8 cellular contexts compared by ENCODE assay signal in the genomic region with DNA sequence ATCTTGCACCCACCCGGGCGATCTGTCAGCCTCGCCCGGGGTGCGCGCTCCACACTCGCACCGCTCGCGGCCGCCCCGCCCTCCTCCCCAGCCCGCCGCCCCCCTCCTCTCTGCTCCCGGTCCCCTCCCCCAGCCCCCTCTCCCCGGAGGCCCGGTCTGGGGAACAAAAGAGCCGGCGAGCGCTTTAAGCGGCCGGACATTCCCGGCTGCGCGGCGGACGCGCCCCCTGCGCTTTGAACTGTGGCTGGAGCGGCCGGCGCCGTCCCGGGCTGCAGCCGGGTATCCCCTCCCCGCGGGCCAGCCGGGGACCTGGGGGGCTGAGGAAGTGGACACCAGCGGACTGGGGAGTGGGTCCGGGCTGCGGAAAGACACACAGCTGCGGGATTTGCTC. TPM values are rescaled to one million over a fixed set of nuclear protein-coding genes. Genes with fewer than 3 reads are reported as not detected.
DNase-seq lines count a peak whose midpoint lies in the region; ATAC-seq lines count a peak whose summit lies in the region.

Gene IGDCC3, minus strand, starts transcription at position 27 of the 391 bp plus-strand sequence. CDS start 214 bp downstream, outside the sequence.

- H3K79me2 ChIP-seq in Karpas-422 (ENCODE audit: low read length): no peaks in the 10 kb centered on the region

- peak in 1 of 2 donors; percentile 24 for ATAC-seq in stimulated activated naive B cell treated with anti-CD40 and anti-IgM and Interleukin-4, amounts not matched to agents 10 μg/mL and 1 μg/mL and 100 μg/mL, for 72 hours (replicated peaks)
- no peak for ATAC-seq in HG03280 (IDR thresholded peaks at IDR 0.05; ENCODE audit: unreplicated experiment)

- DNase-seq in NCI-H1417 (lab: John Stamatoyannopoulos, UW): peak in 2 of 3 experiments; percentile 39 to 41
- DNase-seq in NCI-H1417 treated with DMSO at 0.1 percent for 48 hours (lab: John Stamatoyannopoulos, UW): no peak
- DNase-seq in adipocyte (ENCODE audit: low read depth): peak; percentile 72
- DNase-seq in iPS-NIHi11 (ENCODE audit: low spot score): peak; percentile 97
- DNase-seq in stimulated activated naive B cell treated with anti-CD40 and anti-IgM and Interleukin-4, amounts not matched to agents 10 μg/mL and 1 μg/mL and 100 μg/mL, for 72 hours: no peak
- DNase-seq in Karpas-422: no peak
- no peak for DNase-seq in NCI-H446 treated with DMSO at 0.1 percent for 48 hours (lab: John Stamatoyannopoulos, UW)

- H3K9ac ChIP-seq in adipocyte (ENCODE audit: low read length): no peak within 1 kb of the TSS
- no peak within 1 kb of the TSS for H3K9ac ChIP-seq in Karpas-422 (ENCODE audit: low read length)

- no peak within 1 kb of the TSS for H3K27ac Mint-ChIP-seq in stimulated activated naive B cell treated with anti-CD40 and anti-IgM and Interleukin-4, amounts not matched to agents 10 μg/mL and 1 μg/mL and 100 μg/mL, for 72 hours

- peaks cover 63 to 64% of the 10 kb centered on the region in 2 donors for H3K27me3 Mint-ChIP-seq in stimulated activated naive B cell treated with anti-CD40 and anti-IgM and Interleukin-4, amounts not matched to agents 10 μg/mL and 1 μg/mL and 100 μg/mL, for 72 hours

- H3K9me2 ChIP-seq in Karpas-422 (replicated peaks; ENCODE audit: insufficient read depth, low read length): no peaks in the 10 kb centered on the region

- H2AFZ ChIP-seq in Karpas-422 (ENCODE audit: low read length): no peak within 1 kb of the TSS

- H4K20me1 ChIP-seq in Karpas-422 (ENCODE audit: insufficient read depth, low read depth, low read length): no peaks in the 10 kb centered on the region

- H3K9me3 ChIP-seq in adipocyte (ENCODE audit: control insufficient read depth, low read length) (no peaks in the 10 kb centered on the region), Karpas-422 (ENCODE audit: low read length) (no peaks in the 10 kb centered on the region)

- no peaks in the 10 kb centered on the region for H3K36me3 Mint-ChIP-seq in stimulated activated naive B cell treated with anti-CD40 and anti-IgM and Interleukin-4, amounts not matched to agents 10 μg/mL and 1 μg/mL and 100 μg/mL, for 72 hours

- no peaks in the 10 kb centered on the region for H3K9me3 Mint-ChIP-seq in stimulated activated naive B cell treated with anti-CD40 and anti-IgM and Interleukin-4, amounts not matched to agents 10 μg/mL and 1 μg/mL and 100 μg/mL, for 72 hours

- no peak within 1 kb of the TSS for H3K27ac ChIP-seq in Karpas-422 (ENCODE audit: low read length)

- H3K27me3 ChIP-seq in adipocyte (replicated peaks; ENCODE audit: control insufficient read depth, insufficient read depth, low read length) (peaks cover 70% of the 10 kb centered on the region), Karpas-422 (ENCODE audit: low read length) (no peaks in the 10 kb centered on the region)

- H3K4me2 ChIP-seq in Karpas-422 (ENCODE audit: low read depth, low read length, poor library complexity, severe bottlenecking): no peak within 1 kb of the TSS

- peak within 1 kb of the TSS; percentile 73 for H3K4me3 ChIP-seq in adipocyte (ENCODE audit: low read length)
- H3K4me3 ChIP-seq in Karpas-422 (ENCODE audit: low read length): no peak within 1 kb of the TSS

- peaks cover 8% of the 10 kb centered on the region for H3K4me1 ChIP-seq in adipocyte (ENCODE audit: control insufficient read depth, insufficient read depth, low read length)
- H3K4me1 ChIP-seq in Karpas-422 (ENCODE audit: low read length): peaks cover 3% of the 10 kb centered on the region

- H3K36me3 ChIP-seq in adipocyte (ENCODE audit: control insufficient read depth, insufficient read depth, low read length, severe bottlenecking) (no peaks in the 10 kb centered on the region), Karpas-422 (ENCODE audit: insufficient read depth, low read length) (no peaks in the 10 kb centered on the region)

- H3K4me1 Mint-ChIP-seq in stimulated activated naive B cell treated with anti-CD40 and anti-IgM and Interleukin-4, amounts not matched to agents 10 μg/mL and 1 μg/mL and 100 μg/mL, for 72 hours: peaks cover 11 to 15% of the 10 kb centered on the region in 2 donors

- H3K4me3 Mint-ChIP-seq in stimulated activated naive B cell treated with anti-CD40 and anti-IgM and Interleukin-4, amounts not matched to agents 10 μg/mL and 1 μg/mL and 100 μg/mL, for 72 hours: peak within 1 kb of the TSS; percentile 83 to 85

RNA-seq across cellular contexts. Expression of gene IGDCC3, which starts in this region (rescaled TPM):
- total RNA-seq in Karpas-422 (2014; rRNA removed; shearing (Covaris generic); ENCODE audit: low replicate concordance): not detected in 2 replicates

Comparison
In these comparisons a context has a peak if more than half of its experiments do, and no peak if none do; other contexts are left out.
1. DNase-seq: peak in NCI-H1417 (2 of 3), adipocyte (single experiment) and iPS-NIHi11 (single experiment); none in NCI-H1417 treated with DMSO at 0.1 percent for 48 hours (single experiment), stimulated activated naive B cell treated with anti-CD40 and anti-IgM and Interleukin-4, amounts not matched to agents 10 μg/mL and 1 μg/mL and 100 μg/mL, for 72 hours (single experiment), Karpas-422 (single experiment) and NCI-H446 treated with DMSO at 0.1 percent for 48 hours (single experiment).